ENCODE assay signal across 6 cellular contexts in genomic region chr11:235180-235997, GRCh38. TPM values are rescaled to one million over a fixed set of nuclear protein-coding genes. Genes with fewer than 3 reads are reported as not detected.
A peak's percentile ranks its signal among the peaks of the same experiment; 100 is the strongest.
DNase-seq lines count a peak whose midpoint lies in the region; ATAC-seq lines count a peak whose summit lies in the region.

No MANE protein-coding gene starts in this region.

- no peaks in the 10 kb centered on the region for H3K9me3 ChIP-seq in thymus (ENCODE audit: control insufficient read depth)

- H3K4me3 ChIP-seq in thymus (ENCODE audit: low read length), result peak overlapping the region; percentile 65

- CTCF ChIA-PET in activated CD8-positive, alpha-beta T cell treated with anti-CD3 and anti-CD28 coated beads, Interleukin-2, amount 10 ng/mL, durations not matched to agents 7 days and 5 days (lab: Charles Lee), result interaction anchor here (0.7 to 1.6 kb wide), 3 partner anchors 15 to 28 kb away, joined by 3 to 9 read pairs (median 4); partner anchors contain the start of gene BET1L

- H3K27me3 ChIP-seq in thymus (ENCODE audit: control insufficient read depth, insufficient read depth), result no peaks in the 10 kb centered on the region

- H3K4me3 Mint-ChIP-seq in activated CD8-positive, alpha-beta T cell treated with anti-CD3 and anti-CD28 coated beads, Interleukin-2, amount 10 ng/mL, durations not matched to agents 7 days and 5 days, result peak overlapping the region; percentile 85

- H3K27ac ChIP-seq in thymus (ENCODE audit: low read depth), result peak overlapping the region; percentile 95

- no peaks in the 10 kb centered on the region for H3K9me3 Mint-ChIP-seq in activated CD8-positive, alpha-beta T cell treated with anti-CD3 and anti-CD28 coated beads, Interleukin-2, amount 10 ng/mL, durations not matched to agents 7 days and 5 days (ENCODE audit: insufficient read depth)

- no peaks in the 10 kb centered on the region for H3K36me3 ChIP-seq in thymus (ENCODE audit: control insufficient read depth, insufficient read depth)

- no peaks in the 10 kb centered on the region for H3K27me3 Mint-ChIP-seq in activated CD8-positive, alpha-beta T cell treated with anti-CD3 and anti-CD28 coated beads, Interleukin-2, amount 10 ng/mL, durations not matched to agents 7 days and 5 days (ENCODE audit: low read depth)

- in situ Hi-C loops in KBM-7 (cut with MboI; ENCODE audit: low pct_unique_long_range_greater_than_20kb, low sequenced_read_pairs), result no loop called here

- peak; percentile 14 for DNase-seq in NCI-H1436 (lab: John Stamatoyannopoulos, UW)
- no peak for DNase-seq in NCI-H1436 treated with DMSO at 0.1 percent for 48 hours (lab: John Stamatoyannopoulos, UW)
- peak; percentile 70 for DNase-seq in activated CD8-positive, alpha-beta T cell treated with anti-CD3 and anti-CD28 coated beads, Interleukin-2, amount 10 ng/mL, durations not matched to agents 7 days and 5 days
- DNase-seq in iris pigment epithelial cell (ENCODE audit: low read depth), result peak; percentile 30
- DNase-seq in KBM-7, result no peak

- peak overlapping the region; percentile 82 for H3K27ac Mint-ChIP-seq in activated CD8-positive, alpha-beta T cell treated with anti-CD3 and anti-CD28 coated beads, Interleukin-2, amount 10 ng/mL, durations not matched to agents 7 days and 5 days

- H3K4me1 ChIP-seq in thymus (ENCODE audit: control insufficient read depth, insufficient read depth, low read length), result peaks cover 10% of the 10 kb centered on the region

- WGBS in thymus, result 40% methylated on average over 21 of the region's 21 CpGs

- ATAC-seq in activated CD8-positive, alpha-beta T cell treated with anti-CD3 and anti-CD28 coated beads, Interleukin-2, amount 10 ng/mL, durations not matched to agents 7 days and 5 days, result peak; percentile 22

- POLR2A ChIA-PET in activated CD8-positive, alpha-beta T cell treated with anti-CD3 and anti-CD28 coated beads, Interleukin-2, amount 10 ng/mL, durations not matched to agents 7 days and 5 days (lab: Charles Lee), result interaction anchor here (0.6 to 2.7 kb wide), 3 partner anchors 19 to 31 kb away, joined by 3 to 16 read pairs (median 4); partner anchors contain the start of genes BET1L and RIC8A

- peaks cover 37% of the 10 kb centered on the region for H3K4me1 Mint-ChIP-seq in activated CD8-positive, alpha-beta T cell treated with anti-CD3 and anti-CD28 coated beads, Interleukin-2, amount 10 ng/mL, durations not matched to agents 7 days and 5 days (ENCODE audit: low read depth)

- H3K36me3 Mint-ChIP-seq in activated CD8-positive, alpha-beta T cell treated with anti-CD3 and anti-CD28 coated beads, Interleukin-2, amount 10 ng/mL, durations not matched to agents 7 days and 5 days (ENCODE audit: low read depth), result peaks cover 15% of the 10 kb centered on the region

RNA-seq across cellular contexts. Expression of gene SIRT3, which starts 0.8 kb away (rescaled TPM):
- 10 to 100 TPM; 13.1 to 15.0 TPM for total RNA-seq in activated CD8-positive, alpha-beta T cell treated with anti-CD3 and anti-CD28 coated beads, Interleukin-2, amount 10 ng/mL, durations not matched to agents 7 days and 5 days
- 38.3 TPM for polyA plus RNA-seq in thymus

RNA-seq across cellular contexts. Expression of gene PSMD13, which starts 1.4 kb away (rescaled TPM):
- total RNA-seq in activated CD8-positive, alpha-beta T cell treated with anti-CD3 and anti-CD28 coated beads, Interleukin-2, amount 10 ng/mL, durations not matched to agents 7 days and 5 days, result 100 to 1,000 TPM; 164 to 173 TPM
- polyA plus RNA-seq in thymus, result 192 TPM

RNA-seq across cellular contexts. Expression of gene RIC8A, which starts 27.9 kb away (rescaled TPM):
- total RNA-seq in activated CD8-positive, alpha-beta T cell treated with anti-CD3 and anti-CD28 coated beads, Interleukin-2, amount 10 ng/mL, durations not matched to agents 7 days and 5 days, result 100 to 1,000 TPM; 121 to 126 TPM
- polyA plus RNA-seq in thymus, result 54.7 TPM

RNA-seq across cellular contexts. Expression of gene BET1L, which starts 28.2 kb away (rescaled TPM):
- total RNA-seq in activated CD8-positive, alpha-beta T cell treated with anti-CD3 and anti-CD28 coated beads, Interleukin-2, amount 10 ng/mL, durations not matched to agents 7 days and 5 days, result 10 to 100 TPM; 33.8 to 34.2 TPM
- polyA plus RNA-seq in thymus, result 27.7 TPM

RNA-seq across cellular contexts. Expression of gene SCGB1C1, which starts 42.5 kb away (rescaled TPM):
- not detected for total RNA-seq in activated CD8-positive, alpha-beta T cell treated with anti-CD3 and anti-CD28 coated beads, Interleukin-2, amount 10 ng/mL, durations not matched to agents 7 days and 5 days
- polyA plus RNA-seq in thymus, result 0.34 TPM

Comparison
In these comparisons a context has a peak if more than half of its experiments do, and no peak if none do; other contexts are left out.
1. DNase-seq: peak in NCI-H1436 (single experiment), activated CD8-positive, alpha-beta T cell treated with anti-CD3 and anti-CD28 coated beads, Interleukin-2, amount 10 ng/mL, durations not matched to agents 7 days and 5 days (single experiment) and iris pigment epithelial cell (single experiment); none in NCI-H1436 treated with DMSO at 0.1 percent for 48 hours (single experiment) and KBM-7 (single experiment).